In the genomic region with DNA sequence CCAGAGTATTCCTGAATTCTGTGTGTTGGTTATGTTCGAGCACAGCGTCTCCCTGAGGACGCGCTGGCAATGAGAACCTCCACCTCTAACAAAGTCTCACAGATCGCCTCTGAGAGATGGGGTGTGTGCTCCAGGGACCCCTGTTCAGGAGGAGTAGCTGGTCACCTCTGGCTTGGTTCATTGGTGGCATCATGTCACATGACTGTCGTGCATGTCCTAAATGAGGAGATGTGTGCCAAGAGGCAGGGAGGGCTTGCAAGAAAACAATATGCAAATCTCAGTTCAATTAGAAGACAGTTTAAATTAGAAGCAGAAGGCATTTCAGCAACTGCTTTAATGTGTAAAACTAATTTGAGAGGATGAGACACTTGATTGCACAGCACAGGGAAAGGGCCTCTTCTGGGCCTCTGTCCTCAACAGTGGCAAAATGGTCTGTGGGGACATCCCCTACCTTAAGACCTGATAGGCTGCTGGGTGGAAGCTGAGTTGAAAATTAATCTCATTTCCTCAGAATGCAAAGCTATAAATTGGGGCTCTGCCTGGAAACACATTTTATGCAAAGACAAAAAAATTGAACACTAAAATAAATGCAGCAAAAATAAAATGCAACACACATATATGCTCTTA, we compare ENCODE assay signal across 10 cellular contexts. TPM values are rescaled to one million over a fixed set of nuclear protein-coding genes. Genes with fewer than 3 reads are reported as not detected.
A peak's percentile ranks its signal among the peaks of the same experiment; 100 is the strongest.
DNase-seq lines count a peak whose midpoint lies in the region; ATAC-seq and TF ChIP-seq lines count a peak whose summit lies in the region.
"Had no signal": no experiment of that assay in that cellular context is flagged by ENCODE, and none has a peak within 500 bp of the region (broad histone marks: within the 10 kb centered on the region; RNA-seq: fewer than 3 reads in every experiment).

No MANE protein-coding gene starts in this region.

- peak; percentile 56 for ATAC-seq in HG02943 (IDR thresholded peaks at IDR 0.05; ENCODE audit: low read depth, unreplicated experiment)
- ATAC-seq in body of pancreas, result no peak

- intact Hi-C loops in breast epithelium (cut with DNase I; ENCODE audit: low total_unique reads), result loop anchor here (10.0 kb wide), 1 partner anchor 190 kb away; no protein-coding TSS in a partner anchor
- intact Hi-C loops in MCF 10A (cut with micrococcal nuclease), result no loop called here
- intact Hi-C loops in body of pancreas (cut with DNase I), result loop anchor here (5.0 kb wide), 1 partner anchor 53 kb away; a partner anchor contains a TSS

- no peaks in the 10 kb centered on the region for H3K36me3 Mint-ChIP-seq in MCF 10A (ENCODE audit: insufficient read depth, unreplicated experiment)

- H3K4me3 Mint-ChIP-seq in MCF 10A (ENCODE audit: unreplicated experiment), result no peak overlapping the region

- no peak for TF ChIP-seq EP300 in tibial nerve (IDR thresholded peaks at IDR 0.05)

- H3K27me3 ChIP-seq in breast epithelium, result no peaks in the 10 kb centered on the region
- H3K27me3 ChIP-seq in body of pancreas, result no peaks in the 10 kb centered on the region
- no peaks in the 10 kb centered on the region for H3K27me3 ChIP-seq in tibial nerve
- no peaks in the 10 kb centered on the region for H3K27me3 ChIP-seq in Peyer's patch

- H3K27ac ChIP-seq in breast epithelium (peak overlapping the region; percentile 69 to 81), body of pancreas (peak overlapping the region; percentile 82 to 94 (median 90)), tibial nerve (peak overlapping the region; percentile 9 to 84 (median 53)), Peyer's patch (peak overlapping the region in 1 of 4 donors; percentile 6)

- H3K9me3 ChIP-seq in breast epithelium (no peaks in the 10 kb centered on the region), body of pancreas (no peaks in the 10 kb centered on the region), tibial nerve (no peaks in the 10 kb centered on the region), Peyer's patch (no peaks in the 10 kb centered on the region)
- H3K9me3 ChIP-seq: lower lobe of right lung had no signal

- H3K4me3 ChIP-seq in breast epithelium (no peak overlapping the region), body of pancreas (no peak overlapping the region), tibial nerve (no peak overlapping the region), Peyer's patch (no peak overlapping the region)
- H3K4me3 ChIP-seq: lower lobe of right lung had no signal

- BruUV-seq in MCF 10A (replicated peaks; lab: Mats Ljungman, UMichigan), result no TSS peak

- no peaks in the 10 kb centered on the region for H3K36me3 ChIP-seq in breast epithelium
- H3K36me3 ChIP-seq in body of pancreas (replicated peaks in 1 of 2; ENCODE audit: insufficient read depth in 1 of 2, low read depth in 2 of 2), result no peaks in the 10 kb centered on the region
- no peaks in the 10 kb centered on the region for H3K36me3 ChIP-seq in tibial nerve
- H3K36me3 ChIP-seq in Peyer's patch, result no peaks in the 10 kb centered on the region
- H3K36me3 ChIP-seq: lower lobe of right lung had no signal

- TF ChIP-seq POLR2A in breast epithelium (IDR thresholded peaks at IDR 0.05) (no peak), body of pancreas (IDR thresholded peaks at IDR 0.05) (no peak), tibial nerve (IDR thresholded peaks at IDR 0.05) (no peak), Peyer's patch (IDR thresholded peaks at IDR 0.05) (no peak)

- POLR2A ChIA-PET in MCF 10A (lab: Yijun Ruan, JAX), result no interaction called here

- H3K4me1 ChIP-seq in breast epithelium (no peaks in the 10 kb centered on the region), body of pancreas (peaks cover 94% of the 10 kb centered on the region), tibial nerve (peaks cover 0 to 62% (median 34%) of the 10 kb centered on the region in 4 donors), Peyer's patch (peaks cover 0 to 36% (median 6%) of the 10 kb centered on the region in 4 donors)

- H3K9me3 Mint-ChIP-seq in MCF 10A (ENCODE audit: unreplicated experiment), result no peaks in the 10 kb centered on the region
- H3K9me3 Mint-ChIP-seq: activated T-helper 2 cell treated with anti-CD3 and anti-CD28 coated beads, Interferon-gamma antibody, Interleukin-2, Interleukin-4, amounts not matched to agents 10 μg/mL and 5 μg/mL and 100 μg/mL, durations not matched to agents 14 hours and 24 hours and 36 hours had no signal

- no peak overlapping the region for H3K27ac Mint-ChIP-seq in MCF 10A (ENCODE audit: low read depth, unreplicated experiment)
- H3K27ac Mint-ChIP-seq: activated T-helper 2 cell treated with anti-CD3 and anti-CD28 coated beads, Interferon-gamma antibody, Interleukin-2, Interleukin-4, amounts not matched to agents 10 μg/mL and 5 μg/mL and 100 μg/mL, durations not matched to agents 14 hours and 24 hours and 36 hours had no signal

- CTCF ChIA-PET in MCF 10A (lab: Yijun Ruan, JAX), result interaction anchor here (0.9 to 1.3 kb wide), 4 partner anchors 55 to 256 kb away, joined by 3 to 4 read pairs (median 4); a partner anchor contains a TSS

- DNase-seq in breast epithelium (ENCODE audit: low spot score in 2 of 2) (no peak), MCF 10A (ENCODE audit: unreplicated experiment) (no peak), body of pancreas (no peak), tibial nerve (ENCODE audit: low spot score in 2 of 2) (no peak), NCI-H2171 treated with DMSO at 0.1 percent for 48 hours (lab: John Stamatoyannopoulos, UW) (no peak), Peyer's patch (no peak), mucosa of gallbladder (ENCODE audit: low spot score) (no peak)
- DNase-seq: lower lobe of right lung had no signal

- H3K27me3 Mint-ChIP-seq in MCF 10A (ENCODE audit: insufficient read depth, unreplicated experiment), result no peaks in the 10 kb centered on the region

- 86 to 90% methylated on average over 6 of the region's 6 CpGs for WGBS in body of pancreas, 2 donors
- WGBS in tibial nerve, 2 donors, result 75 to 89% methylated on average over 6 of the region's 6 CpGs

- TF ChIP-seq CTCF in breast epithelium (IDR thresholded peaks at IDR 0.05) (no peak), MCF 10A (IDR thresholded peaks at IDR 0.05; ENCODE audit: unreplicated experiment) (no peak), body of pancreas (IDR thresholded peaks at IDR 0.05) (no peak), tibial nerve (IDR thresholded peaks at IDR 0.05) (no peak), Peyer's patch (IDR thresholded peaks at IDR 0.05) (no peak)

- H3K4me1 Mint-ChIP-seq in MCF 10A (ENCODE audit: insufficient read depth, unreplicated experiment), result no peaks in the 10 kb centered on the region

RNA-seq across cellular contexts. Expression of a gene that starts 54.6 kb away (rescaled TPM):
- 10 to 100 TPM in 2 of 3 donors, 1 to 10 TPM in 1; 6.6 to 84.7 (median 58.7) TPM for total RNA-seq in breast epithelium
- total RNA-seq in MCF 10A (2022), result 2.2 TPM in 2 replicates
- 100 to 1,000 TPM in 1 of 2 donors, 10 to 100 TPM in 1; 83.3 to 359 TPM for total RNA-seq in body of pancreas
- total RNA-seq in tibial nerve, result 10 to 100 TPM; 35.0 to 96.0 (median 51.7) TPM
- total RNA-seq in Peyer's patch, result 100 to 1,000 TPM in 3 of 4 donors, 10 to 100 TPM in 1; 77.1 to 191 (median 141) TPM
- total RNA-seq in mucosa of gallbladder, result 52.7 TPM
